In the genomic region with DNA sequence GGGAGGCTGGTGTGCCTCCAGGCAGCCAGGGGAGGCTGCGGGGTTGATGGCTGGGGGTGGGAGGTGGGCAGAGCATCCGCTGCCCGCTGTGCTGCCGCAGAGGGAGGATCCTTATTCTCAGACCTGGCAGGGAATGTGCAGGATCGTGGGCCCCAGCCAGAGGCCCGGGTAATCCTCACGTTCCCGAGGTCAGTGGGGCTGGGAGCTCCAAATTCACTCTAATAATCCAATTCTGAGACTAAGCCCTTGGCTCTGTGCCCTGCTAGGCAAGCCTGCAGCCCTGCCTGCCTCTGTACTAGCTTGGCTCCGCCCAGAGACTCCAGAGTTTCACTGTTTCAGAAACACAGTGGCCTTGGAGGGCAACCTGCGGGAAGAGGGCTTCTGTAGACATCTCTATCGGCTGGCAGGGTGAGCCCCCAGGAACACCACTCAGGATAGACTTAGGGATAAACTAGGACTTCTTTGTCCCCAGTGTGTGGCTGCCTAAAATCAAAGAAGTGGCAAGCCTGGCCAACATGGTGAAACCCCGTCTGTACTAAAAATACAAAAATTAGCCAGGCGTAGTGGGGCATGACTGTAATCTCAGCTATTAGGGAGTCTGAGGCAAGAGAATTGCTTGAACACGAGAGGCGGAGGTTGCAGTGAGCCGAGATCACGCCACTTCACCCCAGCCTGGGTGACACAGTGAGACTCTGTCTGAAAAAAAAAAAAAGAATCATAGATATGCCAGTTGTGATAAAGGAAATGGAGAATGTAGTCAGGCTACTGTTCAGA, we compare ENCODE assay signal across 1 cellular context.
TF ChIP-seq lines count a peak whose summit lies in the region.

No MANE protein-coding gene starts in this region.

TF ChIP-seq in HepG2, 621 proteins besides CTCF, POLR2A, EP300 and RAD21:
- TF ChIP-seq ZNF274 (CRISPR knock-in tag; IDR thresholded peaks at IDR 0.05), result no peak
- no peak for TF ChIP-seq ZNF841 (CRISPR knock-in tag; IDR thresholded peaks at IDR 0.05; ENCODE audit: borderline replicate concordance)
- TF ChIP-seq SMAD1 (CRISPR knock-in tag; IDR thresholded peaks at IDR 0.05; ENCODE audit: borderline replicate concordance, low read depth), result no peak
- TF ChIP-seq, protein P1, sequence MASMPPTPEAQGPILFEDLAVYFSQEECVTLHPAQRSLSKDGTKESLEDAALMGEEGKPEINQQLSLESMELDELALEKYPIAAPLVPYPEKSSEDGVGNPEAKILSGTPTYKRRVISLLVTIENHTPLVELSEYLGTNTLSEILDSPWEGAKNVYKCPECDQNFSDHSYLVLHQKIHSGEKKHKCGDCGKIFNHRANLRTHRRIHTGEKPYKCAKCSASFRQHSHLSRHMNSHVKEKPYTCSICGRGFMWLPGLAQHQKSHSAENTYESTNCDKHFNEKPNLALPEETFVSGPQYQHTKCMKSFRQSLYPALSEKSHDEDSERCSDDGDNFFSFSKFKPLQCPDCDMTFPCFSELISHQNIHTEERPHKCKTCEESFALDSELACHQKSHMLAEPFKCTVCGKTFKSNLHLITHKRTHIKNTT (CRISPR knock-in tag; IDR thresholded peaks at IDR 0.05), result no peak
- TF ChIP-seq NR2F6 (IDR thresholded peaks at IDR 0.05), result no peak
- TF ChIP-seq NR2F6 (CRISPR knock-in tag; IDR thresholded peaks at IDR 0.05), result no peak
- TF ChIP-seq BORCS8-MEF2B (CRISPR knock-in tag; IDR thresholded peaks at IDR 0.05), result no peak
- no peak for TF ChIP-seq NKX3-1 (CRISPR knock-in tag; IDR thresholded peaks at IDR 0.05)
- TF ChIP-seq, protein P2, sequence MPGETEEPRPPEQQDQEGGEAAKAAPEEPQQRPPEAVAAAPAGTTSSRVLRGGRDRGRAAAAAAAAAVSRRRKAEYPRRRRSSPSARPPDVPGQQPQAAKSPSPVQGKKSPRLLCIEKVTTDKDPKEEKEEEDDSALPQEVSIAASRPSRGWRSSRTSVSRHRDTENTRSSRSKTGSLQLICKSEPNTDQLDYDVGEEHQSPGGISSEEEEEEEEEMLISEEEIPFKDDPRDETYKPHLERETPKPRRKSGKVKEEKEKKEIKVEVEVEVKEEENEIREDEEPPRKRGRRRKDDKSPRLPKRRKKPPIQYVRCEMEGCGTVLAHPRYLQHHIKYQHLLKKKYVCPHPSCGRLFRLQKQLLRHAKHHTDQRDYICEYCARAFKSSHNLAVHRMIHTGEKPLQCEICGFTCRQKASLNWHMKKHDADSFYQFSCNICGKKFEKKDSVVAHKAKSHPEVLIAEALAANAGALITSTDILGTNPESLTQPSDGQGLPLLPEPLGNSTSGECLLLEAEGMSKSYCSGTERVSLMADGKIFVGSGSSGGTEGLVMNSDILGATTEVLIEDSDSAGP (CRISPR knock-in tag; IDR thresholded peaks at IDR 0.05; ENCODE audit: borderline replicate concordance), result no peak
- TF ChIP-seq NCOA5 (CRISPR knock-in tag; IDR thresholded peaks at IDR 0.05), result no peak
- TF ChIP-seq ZNF761 (CRISPR knock-in tag; conservative IDR thresholded peaks at IDR 0.05), result no peak
- TF ChIP-seq ZNF7 (CRISPR knock-in tag; IDR thresholded peaks at IDR 0.05), result no peak
- TF ChIP-seq, protein P3, sequence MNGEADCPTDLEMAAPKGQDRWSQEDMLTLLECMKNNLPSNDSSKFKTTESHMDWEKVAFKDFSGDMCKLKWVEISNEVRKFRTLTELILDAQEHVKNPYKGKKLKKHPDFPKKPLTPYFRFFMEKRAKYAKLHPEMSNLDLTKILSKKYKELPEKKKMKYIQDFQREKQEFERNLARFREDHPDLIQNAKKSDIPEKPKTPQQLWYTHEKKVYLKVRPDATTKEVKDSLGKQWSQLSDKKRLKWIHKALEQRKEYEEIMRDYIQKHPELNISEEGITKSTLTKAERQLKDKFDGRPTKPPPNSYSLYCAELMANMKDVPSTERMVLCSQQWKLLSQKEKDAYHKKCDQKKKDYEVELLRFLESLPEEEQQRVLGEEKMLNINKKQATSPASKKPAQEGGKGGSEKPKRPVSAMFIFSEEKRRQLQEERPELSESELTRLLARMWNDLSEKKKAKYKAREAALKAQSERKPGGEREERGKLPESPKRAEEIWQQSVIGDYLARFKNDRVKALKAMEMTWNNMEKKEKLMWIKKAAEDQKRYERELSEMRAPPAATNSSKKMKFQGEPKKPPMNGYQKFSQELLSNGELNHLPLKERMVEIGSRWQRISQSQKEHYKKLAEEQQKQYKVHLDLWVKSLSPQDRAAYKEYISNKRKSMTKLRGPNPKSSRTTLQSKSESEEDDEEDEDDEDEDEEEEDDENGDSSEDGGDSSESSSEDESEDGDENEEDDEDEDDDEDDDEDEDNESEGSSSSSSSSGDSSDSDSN (CRISPR knock-in tag; IDR thresholded peaks at IDR 0.05), result no peak
- TF ChIP-seq ZNF781 (CRISPR knock-in tag; IDR thresholded peaks at IDR 0.05; ENCODE audit: borderline replicate concordance, not compliant biosample characterization), result no peak
- TF ChIP-seq, protein P4, sequence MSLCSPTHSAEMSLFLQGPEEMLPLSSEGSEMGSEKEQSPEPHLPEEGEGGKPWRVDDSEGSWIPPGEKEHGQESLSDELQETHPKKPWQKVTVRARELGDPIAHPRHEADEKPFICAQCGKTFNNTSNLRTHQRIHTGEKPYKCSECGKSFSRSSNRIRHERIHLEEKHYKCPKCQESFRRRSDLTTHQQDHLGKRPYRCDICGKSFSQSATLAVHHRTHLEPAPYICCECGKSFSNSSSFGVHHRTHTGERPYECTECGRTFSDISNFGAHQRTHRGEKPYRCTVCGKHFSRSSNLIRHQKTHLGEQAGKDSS (CRISPR knock-in tag; IDR thresholded peaks at IDR 0.05; ENCODE audit: borderline replicate concordance, low read depth), result no peak
